ENCODE assay signal across 28 cellular contexts in genomic region chr18:32759768-32760167, GRCh38. TPM values are rescaled to one million over a fixed set of nuclear protein-coding genes. Genes with fewer than 3 reads are reported as not detected.
DNase-seq lines count a peak whose midpoint lies in the region; ATAC-seq and TF ChIP-seq lines count a peak whose summit lies in the region.
"Had no signal": no experiment of that assay in that cellular context is flagged by ENCODE, and none has a peak within 500 bp of the region (broad histone marks: within the 10 kb centered on the region; RNA-seq: fewer than 3 reads in every experiment).

No MANE protein-coding gene starts in this region.

- CTCF ChIA-PET in OCI-LY7 (lab: Charles Lee; ENCODE audit: unreplicated experiment), result no interaction called here

- TF ChIP-seq EP300 in sigmoid colon (IDR thresholded peaks at IDR 0.05), result no peak

- H3K4me2 ChIP-seq in OCI-LY7 (ENCODE audit: low read length), result peak overlapping the region; percentile 68
- H3K4me2 ChIP-seq: smooth muscle cell had no signal

- DNase-seq in cardiac muscle cell (ENCODE audit: low read depth in 1 of 2, low spot score in 1 of 2) (no peak), right atrium auricular region (ENCODE audit: low spot score) (no peak), OCI-LY7 (ENCODE audit: low spot score) (no peak), sigmoid colon (no peak)
- DNase-seq in stimulated activated CD8-positive, alpha-beta memory T cell treated with anti-CD3 and anti-CD28 coated beads, Interleukin-4, amount 100 ng/mL, for 48 hours, result no peak
- DNase-seq: activated CD4-positive, alpha-beta T cell treated with anti-CD3 and anti-CD28 coated beads, Interleukin-2, amount 10 ng/mL, durations not matched to agents 24 days and 14 days; activated CD8-positive, alpha-beta memory T cell treated with anti-CD3 and anti-CD28 coated beads, Interleukin-2, amount 10 ng/mL, durations not matched to agents 7 days and 5 days; activated naive CD4-positive, alpha-beta T cell treated with anti-CD3 and anti-CD28 coated beads, Interleukin-2, amount 10 ng/mL, durations not matched to agents 7 days and 5 days; amniotic stem cell; effector memory CD4-positive, alpha-beta T cell; foreskin keratinocyte; mesenchymal stem cell; NCI-H2029 treated with DMSO at 0.1 percent for 48 hours; nucleus accumbens; T-helper 2 cell had no signal

- peak; percentile 40 for ATAC-seq in HG02870 (IDR thresholded peaks at IDR 0.05; ENCODE audit: unreplicated experiment)
- ATAC-seq in GM18505 (IDR thresholded peaks at IDR 0.05; ENCODE audit: unreplicated experiment), result no peak
- ATAC-seq in GM19452 (IDR thresholded peaks at IDR 0.05; ENCODE audit: unreplicated experiment), result no peak
- ATAC-seq: activated CD8-positive, alpha-beta memory T cell treated with anti-CD3 and anti-CD28 coated beads, Interleukin-2, amount 10 ng/mL, durations not matched to agents 7 days and 5 days; foreskin keratinocyte; left colon; stimulated activated effector memory CD8-positive, alpha-beta T cell treated with anti-CD3 and anti-CD28 coated beads, Interleukin-12 subunit alpha, Interleukin-12 subunit beta, amount 100 ng/mL, for 72 hours had no signal

- no peak for TF ChIP-seq POLR2A in GM18505 (IDR thresholded peaks at IDR 0.05; ENCODE audit: borderline replicate concordance, extremely low read depth, insufficient read depth, insufficient read length)
- TF ChIP-seq POLR2A in sigmoid colon (IDR thresholded peaks at IDR 0.05), result no peak

- no peaks in the 10 kb centered on the region for H3K79me2 ChIP-seq in OCI-LY7 (ENCODE audit: insufficient read depth, low read depth, low read length)

- intact Hi-C loops in OCI-LY7 (cut with micrococcal nuclease; ENCODE audit: unreplicated experiment) (loop anchor here (1.0 kb wide), 1 partner anchor 44 kb away; no protein-coding TSS in a partner anchor), sigmoid colon (cut with DNase I) (no loop called here)

- no peak for TF ChIP-seq CTCF in cardiac muscle cell (IDR thresholded peaks at IDR 0.05; ENCODE audit: low read depth, low read length)
- TF ChIP-seq CTCF in right atrium auricular region (IDR thresholded peaks at IDR 0.05), result no peak
- no peak for TF ChIP-seq CTCF in OCI-LY7 (conservative IDR thresholded peaks at IDR 0.05; ENCODE audit: low read length)
- no peak for TF ChIP-seq CTCF in sigmoid colon (IDR thresholded peaks at IDR 0.05)

- H3K9me2 ChIP-seq in OCI-LY7 (ENCODE audit: insufficient read depth, low read length), result no peaks in the 10 kb centered on the region

- H3K4me1 ChIP-seq in cardiac muscle cell (ENCODE audit: low read depth) (peaks cover 59% of the 10 kb centered on the region), right atrium auricular region (no peaks in the 10 kb centered on the region), OCI-LY7 (ENCODE audit: insufficient read depth, low read length, poor library complexity, severe bottlenecking) (peaks cover 53% of the 10 kb centered on the region), sigmoid colon (no peaks in the 10 kb centered on the region)
- H3K4me1 ChIP-seq: breast epithelium, foreskin keratinocyte, suprapubic skin had no signal

- peaks cover 5% of the 10 kb centered on the region for H3K36me3 ChIP-seq in cardiac muscle cell
- H3K36me3 ChIP-seq in right atrium auricular region, result no peaks in the 10 kb centered on the region
- H3K36me3 ChIP-seq in OCI-LY7 (ENCODE audit: insufficient read depth, low read length), result no peaks in the 10 kb centered on the region; the same call in 1 of the 2 replicates
- H3K36me3 ChIP-seq in sigmoid colon, result no peaks in the 10 kb centered on the region
- H3K36me3 ChIP-seq: breast epithelium, suprapubic skin had no signal

- H3K4me3 ChIP-seq in cardiac muscle cell, result no peak overlapping the region
- H3K4me3 ChIP-seq in right atrium auricular region, result no peak overlapping the region
- H3K4me3 ChIP-seq in OCI-LY7 (ENCODE audit: low read depth, low read length, poor library complexity, severe bottlenecking), result peak overlapping the region; percentile 41
- no peak overlapping the region for H3K4me3 ChIP-seq in sigmoid colon
- H3K4me3 ChIP-seq: breast epithelium, SK-N-MC, smooth muscle cell, suprapubic skin had no signal

- H4K20me1 ChIP-seq in OCI-LY7 (ENCODE audit: insufficient read depth, low read length), result 0 out of 2 replicates have a peak, but pooled peaks cover 7% of the 10 kb centered on the region

- POLR2A ChIA-PET in OCI-LY7 (lab: Charles Lee), result no interaction called here

- no TSS peak for BruUV-seq in OCI-LY7 (replicated peaks; lab: Mats Ljungman, UMichigan)

- H3K9me3 ChIP-seq in cardiac muscle cell (ENCODE audit: low read depth), result no peaks in the 10 kb centered on the region
- H3K9me3 ChIP-seq in right atrium auricular region, result no peaks in the 10 kb centered on the region
- H3K9me3 ChIP-seq in OCI-LY7 (ENCODE audit: low read length), result no peaks in the 10 kb centered on the region
- H3K9me3 ChIP-seq in sigmoid colon, result no peaks in the 10 kb centered on the region
- H3K9me3 ChIP-seq: breast epithelium, suprapubic skin had no signal

- H2AFZ ChIP-seq in OCI-LY7 (ENCODE audit: low read length), result no peak overlapping the region

- H3K27ac ChIP-seq in cardiac muscle cell (peak overlapping the region; percentile 77), right atrium auricular region (no peak overlapping the region), OCI-LY7 (ENCODE audit: low read depth, low read length, poor library complexity, severe bottlenecking) (peak overlapping the region; percentile 75), sigmoid colon (no peak overlapping the region)
- H3K27ac ChIP-seq: breast epithelium, C4-2B, foreskin keratinocyte, RWPE1, SK-N-MC, suprapubic skin, VCaP had no signal

- WGBS in sigmoid colon, 2 donors, result 89 to 95% methylated on average over 1 of the region's 1 CpG

- no peaks in the 10 kb centered on the region for H3K27me3 ChIP-seq in cardiac muscle cell
- H3K27me3 ChIP-seq in right atrium auricular region, result no peaks in the 10 kb centered on the region
- no peaks in the 10 kb centered on the region for H3K27me3 ChIP-seq in sigmoid colon
- H3K27me3 ChIP-seq: breast epithelium, foreskin keratinocyte, suprapubic skin had no signal

RNA-seq across cellular contexts. Expression of gene KLHL14, which starts 13.1 kb away (rescaled TPM):
- total RNA-seq in cardiac muscle cell (69.8 and 88.0 TPM in 2 replicates), right atrium auricular region (not detected), OCI-LY7 (2022) (0.33 and 0.57 TPM in 2 replicates), sigmoid colon (under 1 TPM; 0.27 to 0.83 (median 0.52) TPM)
- polyA plus RNA-seq in cardiac muscle cell (45.8 and 54.8 TPM in 2 replicates), sigmoid colon (1 to 10 TPM in 1 of 3 donors, under 1 TPM in 1, not detected in 1; under 0.01 to 2.9 TPM)
- total RNA-seq in OCI-LY7 (2014; rRNA removed; shearing (Covaris generic)), result 1.4 and 2.8 TPM in 2 replicates
- total RNA-seq: activated CD4-positive, alpha-beta T cell treated with anti-CD3 and anti-CD28 coated beads, Interleukin-2, amount 10 ng/mL, durations not matched to agents 24 days and 14 days; activated CD8-positive, alpha-beta memory T cell treated with anti-CD3 and anti-CD28 coated beads, Interleukin-2, amount 10 ng/mL, durations not matched to agents 7 days and 5 days; activated T-helper 1 cell treated with anti-CD3 and anti-CD28 coated beads, Interleukin-12 subunit alpha, Interleukin-12 subunit beta, Interleukin-2, Interleukin-4 antibody, amounts not matched to agents 30 ng/mL and 10 ng/mL and 1 ng/mL, durations not matched to agents 14 hours and 24 hours and 36 hours; foreskin keratinocyte; smooth muscle cell had no signal
- polyA plus RNA-seq: foreskin keratinocyte, smooth muscle cell had no signal

Comparison
In these comparisons a context has a peak if more than half of its experiments do, and no peak if none do; other contexts are left out.
1. H3K27ac ChIP-seq: peak in cardiac muscle cell (single experiment) and OCI-LY7 (single experiment); none in right atrium auricular region (0 of 2) and sigmoid colon (0 of 4).
2. RNA of gene KLHL14, which starts 13.1 kb away (total RNA-seq): 69.8 to 88.0 TPM in cardiac muscle cell; 0.33 to 2.8 TPM in OCI-LY7, 0.27 to 0.83 TPM in sigmoid colon and not detected in right atrium auricular region; every median in the first group is over 10 times any median in the second.